ENCODE assay signal across 9 cellular contexts in genomic region chr2:113692698-113693428, GRCh38.
DNase-seq lines count a peak whose midpoint lies in the region; ATAC-seq and TF ChIP-seq lines count a peak whose summit lies in the region.
"Had no signal": no experiment of that assay in that cellular context is flagged by ENCODE, and none has a peak within 500 bp of the region (broad histone marks: within the 10 kb centered on the region; RNA-seq: fewer than 3 reads in every experiment).

No MANE protein-coding gene starts in this region.

- H3K9me2 ChIP-seq in SU-DHL-6 (replicated peaks; ENCODE audit: insufficient read depth, low read length), result no peaks in the 10 kb centered on the region

- H3K27me3 ChIP-seq in SU-DHL-6 (ENCODE audit: low read length) (no peaks in the 10 kb centered on the region), suprapubic skin (no peaks in the 10 kb centered on the region), prostate gland (replicated peaks; ENCODE audit: insufficient read depth) (no peaks in the 10 kb centered on the region)

- peak overlapping the region; percentile 78 for H3K4me2 ChIP-seq in SU-DHL-6 (ENCODE audit: low read depth, low read length, poor library complexity, severe bottlenecking)
- H3K4me2 ChIP-seq: A549 had no signal

- TF ChIP-seq CTCF in SU-DHL-6 (IDR thresholded peaks at IDR 0.05; ENCODE audit: insufficient read depth, low read length, poor library complexity, severe bottlenecking) (no peak), suprapubic skin (IDR thresholded peaks at IDR 0.05) (no peak), prostate gland (IDR thresholded peaks at IDR 0.05) (no peak)

- TF ChIP-seq EP300 in suprapubic skin (IDR thresholded peaks at IDR 0.05), result no peak

- H3K9ac ChIP-seq in SU-DHL-6 (ENCODE audit: low read length), result peak overlapping the region; percentile 58

- intact Hi-C loops in prostate gland (cut with DNase I) (no loop called here), left colon (cut with DNase I, micrococcal nuclease) (no loop called here)

- no peaks in the 10 kb centered on the region for H3K9me3 ChIP-seq in SU-DHL-6 (ENCODE audit: insufficient read depth, low read length)
- H3K9me3 ChIP-seq in suprapubic skin, result no peaks in the 10 kb centered on the region
- no peaks in the 10 kb centered on the region for H3K9me3 ChIP-seq in prostate gland
- H3K9me3 ChIP-seq: A549 had no signal

- DNase-seq in activated CD4-positive, CD25-positive, alpha-beta regulatory T cell treated with anti-CD3 and anti-CD28 coated beads, Interleukin-2, amount 50 U/mL, for 72 hours, result no peak
- DNase-seq in stimulated activated CD8-positive, alpha-beta memory T cell treated with anti-CD3 and anti-CD28 coated beads, Interleukin-15, amount 100 ng/mL, for 48 hours (ENCODE audit: low read depth in 2 of 2), result peak; percentile 27 to 35
- DNase-seq in suprapubic skin (ENCODE audit: low spot score in 2 of 2) (no peak), prostate gland (ENCODE audit: low spot score) (no peak), left colon (no peak)

- H4K20me1 ChIP-seq in SU-DHL-6 (ENCODE audit: low read depth, low read length), result no peaks in the 10 kb centered on the region

- H3K4me3 ChIP-seq in SU-DHL-6 (ENCODE audit: insufficient read depth, low read length, poor library complexity, severe bottlenecking) (peak overlapping the region; percentile 27), suprapubic skin (no peak overlapping the region), prostate gland (no peak overlapping the region)
- H3K4me3 ChIP-seq: A549 had no signal

- H3K4me1 ChIP-seq in suprapubic skin (no peaks in the 10 kb centered on the region), prostate gland (replicated peaks) (no peaks in the 10 kb centered on the region)
- H3K4me1 ChIP-seq: A549 had no signal

- peak; percentile 90 for ATAC-seq in activated CD4-positive, CD25-positive, alpha-beta regulatory T cell treated with anti-CD3 and anti-CD28 coated beads, Interleukin-2, amount 50 U/mL, for 24 hours
- ATAC-seq in HG02970 (IDR thresholded peaks at IDR 0.05; ENCODE audit: low FRiP score, unreplicated experiment), result peak; percentile 63
- ATAC-seq in left colon, result no peak
- ATAC-seq: A549 had no signal

- H3K79me2 ChIP-seq in SU-DHL-6 (ENCODE audit: insufficient read depth, low read length), result no peaks in the 10 kb centered on the region

- H3F3A ChIP-seq in SU-DHL-6 (ENCODE audit: insufficient read depth), result peaks cover 68% of the 10 kb centered on the region

- peak overlapping the region; percentile 97 for H3K27ac ChIP-seq in SU-DHL-6 (ENCODE audit: low read depth, low read length)
- no peak overlapping the region for H3K27ac ChIP-seq in suprapubic skin
- H3K27ac ChIP-seq in prostate gland, result no peak overlapping the region
- H3K27ac ChIP-seq: A549 had no signal

- peak overlapping the region; percentile 12 for H2AFZ ChIP-seq in SU-DHL-6 (ENCODE audit: low read depth, low read length, severe bottlenecking)

- TF ChIP-seq POLR2A in suprapubic skin (IDR thresholded peaks at IDR 0.05), result no peak
- TF ChIP-seq POLR2A in prostate gland (IDR thresholded peaks at IDR 0.05), result no peak

- H3K36me3 ChIP-seq in SU-DHL-6 (ENCODE audit: low read length) (no peaks in the 10 kb centered on the region), suprapubic skin (no peaks in the 10 kb centered on the region), prostate gland (no peaks in the 10 kb centered on the region)

- 73% methylated on average over 3 of the region's 3 CpGs for WGBS in suprapubic skin
- WGBS in prostate gland, result 75% methylated on average over 3 of the region's 3 CpGs

Comparison
In these comparisons a context has a peak if more than half of its experiments do, and no peak if none do; other contexts are left out.
1. DNase-seq: peak in stimulated activated CD8-positive, alpha-beta memory T cell treated with anti-CD3 and anti-CD28 coated beads, Interleukin-15, amount 100 ng/mL, for 48 hours (2 of 2); none in activated CD4-positive, CD25-positive, alpha-beta regulatory T cell treated with anti-CD3 and anti-CD28 coated beads, Interleukin-2, amount 50 U/mL, for 72 hours (single experiment), suprapubic skin (0 of 2), prostate gland (single experiment) and left colon (0 of 2).